ENCODE assay signal across 20 cellular contexts in genomic region chr22:47069270-47069669, GRCh38.
DNase-seq lines count a peak whose midpoint lies in the region; ATAC-seq, FAIRE-seq and TF ChIP-seq lines count a peak whose summit lies in the region.
"Had no signal": no experiment of that assay in that cellular context is flagged by ENCODE, and none has a peak within 500 bp of the region (broad histone marks: within the 10 kb centered on the region; RNA-seq: fewer than 3 reads in every experiment).

No MANE protein-coding gene starts in this region.

- TF ChIP-seq EP300 in H1 (IDR thresholded peaks at IDR 0.05; ENCODE audit: borderline replicate concordance in 1 of 2, low read depth in 2 of 2, low read length in 2 of 2) = no peak

- FAIRE-seq in H1 (lab: Jason Lieb, UNC) = no peak
- FAIRE-seq: A204.1, GM12878 had no signal

- H3K27ac ChIP-seq in H1 (ENCODE audit: low read depth, low read length) (no peak overlapping the region), endodermal cell (ENCODE audit: low read depth, low read length) (no peak overlapping the region), neuronal stem cell (replicated peaks; ENCODE audit: low read length) (no peak overlapping the region)

- H3K36me3 Mint-ChIP-seq in endodermal cell (ENCODE audit: low read depth) = peaks cover 22% of the 10 kb centered on the region
- peaks cover 46 to 53% of the 10 kb centered on the region in 2 donors for H3K36me3 Mint-ChIP-seq in stimulated activated naive B cell treated with anti-CD40 and anti-IgM and Interleukin-4, amounts not matched to agents 10 μg/mL and 1 μg/mL and 100 μg/mL, for 72 hours

- TF ChIP-seq CTCF in H1 (IDR thresholded peaks at IDR 0.05; ENCODE audit: control extremely low read depth in 1 of 3, insufficient read depth in 1 of 3, low read depth in 1 of 3, low read length in 3 of 3) (no peak), endodermal cell (conservative IDR thresholded peaks at IDR 0.05) (no peak)

- peaks cover 3% of the 10 kb centered on the region for H3K9me3 Mint-ChIP-seq in endodermal cell
- no peaks in the 10 kb centered on the region for H3K9me3 Mint-ChIP-seq in stimulated activated naive B cell treated with anti-CD40 and anti-IgM and Interleukin-4, amounts not matched to agents 10 μg/mL and 1 μg/mL and 100 μg/mL, for 72 hours

- no peak overlapping the region for H3K4me3 ChIP-seq in H1 (ENCODE audit: extremely low read depth in 1 of 4, insufficient read depth in 2 of 4, low read depth in 3 of 4, low read length in 4 of 4)
- no peak overlapping the region for H3K4me3 ChIP-seq in endodermal cell (ENCODE audit: low read length)
- no peak overlapping the region for H3K4me3 ChIP-seq in neuronal stem cell (ENCODE audit: low read length in 2 of 2)
- H3K4me3 ChIP-seq: GM12878, HAP-1 had no signal

- H3K4ac ChIP-seq in H1 (replicated peaks; ENCODE audit: insufficient read length, low read depth, low read length) = no peak overlapping the region
- no peak overlapping the region for H3K4ac ChIP-seq in neuronal stem cell (ENCODE audit: low read length)

- ATAC-seq in stimulated activated naive B cell treated with anti-CD40 and anti-IgM and Interleukin-4, amounts not matched to agents 10 μg/mL and 1 μg/mL and 100 μg/mL, for 72 hours (replicated peaks) = no peak
- no peak for ATAC-seq in HG02870 (IDR thresholded peaks at IDR 0.05; ENCODE audit: unreplicated experiment)
- ATAC-seq: GM12878 had no signal

- no peak overlapping the region for H3K23ac ChIP-seq in H1 (ENCODE audit: insufficient read length)
- H3K23ac ChIP-seq in neuronal stem cell (ENCODE audit: low read depth, low read length, poor library complexity) = no peak overlapping the region

- H2BK20ac ChIP-seq in H1 (ENCODE audit: low read length) = no peak overlapping the region

- H2BK15ac ChIP-seq in H1 (ENCODE audit: low read length) (peak overlapping the region; percentile 61; the same call in 1 of the 2 replicates), neuronal stem cell (ENCODE audit: low read length) (no peak overlapping the region)

- H3K4me3 Mint-ChIP-seq in endodermal cell = no peak overlapping the region
- H3K4me3 Mint-ChIP-seq in stimulated activated naive B cell treated with anti-CD40 and anti-IgM and Interleukin-4, amounts not matched to agents 10 μg/mL and 1 μg/mL and 100 μg/mL, for 72 hours = peak overlapping the region in 1 of 2 donors; percentile 16
- H3K4me3 Mint-ChIP-seq: CD4-positive, CD25-positive, alpha-beta regulatory T cell had no signal

- H2BK5ac ChIP-seq in H1 (ENCODE audit: low read depth, low read length) (no peak overlapping the region), neuronal stem cell (ENCODE audit: low read length) (no peak overlapping the region)

- no peaks in the 10 kb centered on the region for H3K4me1 Mint-ChIP-seq in endodermal cell
- H3K4me1 Mint-ChIP-seq in stimulated activated naive B cell treated with anti-CD40 and anti-IgM and Interleukin-4, amounts not matched to agents 10 μg/mL and 1 μg/mL and 100 μg/mL, for 72 hours = peaks cover 18 to 28% of the 10 kb centered on the region in 2 donors

- no peaks in the 10 kb centered on the region for H3K27me3 ChIP-seq in H1 (replicated peaks in 1 of 4; ENCODE audit: control insufficient read depth in 3 of 4, extremely low read depth in 1 of 4, insufficient read depth in 3 of 4, low read length in 3 of 4)
- H3K27me3 ChIP-seq in endodermal cell (ENCODE audit: control insufficient read depth, insufficient read depth, low read length, poor library complexity, severe bottlenecking) = no peaks in the 10 kb centered on the region
- no peaks in the 10 kb centered on the region for H3K27me3 ChIP-seq in neuronal stem cell (ENCODE audit: control insufficient read depth in 3 of 3, insufficient read depth in 3 of 3, low read depth in 1 of 3, low read length in 3 of 3)
- H3K27me3 ChIP-seq: BE2C had no signal

- DNase-seq in H1 (ENCODE audit: low read depth in 1 of 2, low spot score in 2 of 2) = no peak
- peak; percentile 14 for DNase-seq in endodermal cell
- DNase-seq in neuronal stem cell (ENCODE audit: low spot score) = no peak
- DNase-seq in stimulated activated naive B cell treated with anti-CD40 and anti-IgM and Interleukin-4, amounts not matched to agents 10 μg/mL and 1 μg/mL and 100 μg/mL, for 72 hours = no peak
- DNase-seq in NCI-H226 = no peak
- DNase-seq in stimulated activated CD8-positive, alpha-beta memory T cell treated with anti-CD3 and anti-CD28 coated beads, Interleukin-4, amount 100 ng/mL, for 48 hours = no peak
- DNase-seq: ACHN; BE2C; C1 segment of cervical spinal cord; CD4-positive, CD25-positive, alpha-beta regulatory T cell; CD8-positive, alpha-beta memory T cell; COR-L47; DMS 273 treated with DMSO at 0.1 percent for 48 hours; DMS53; DND-41; EL had no signal

- H2AK5ac ChIP-seq in H1 (ENCODE audit: low read depth, low read length) = peak overlapping the region; percentile 9; the same call in 1 of the 2 replicates
- H2AK5ac ChIP-seq in neuronal stem cell (ENCODE audit: low read depth, low read length) = no peak overlapping the region

- H3K18ac ChIP-seq in H1 (ENCODE audit: extremely low read depth, low read length) (no peak overlapping the region), neuronal stem cell (ENCODE audit: low read length) (peak overlapping the region; percentile 91)

- CTCF ChIA-PET in H1 (lab: Charles Lee; ENCODE audit: partially characterized antibody) = no interaction called here

- no peak overlapping the region for H3K56ac ChIP-seq in H1 (replicated peaks; ENCODE audit: insufficient read length, low read depth, low read length)

- H3K4me1 ChIP-seq in H1 (replicated peaks in 1 of 4; ENCODE audit: control insufficient read depth in 3 of 4, insufficient read depth in 4 of 4, low read length in 3 of 4) (no peaks in the 10 kb centered on the region; a peak in 1 of 7 replicates), endodermal cell (ENCODE audit: control insufficient read depth, insufficient read depth, low read length) (no peaks in the 10 kb centered on the region), neuronal stem cell (ENCODE audit: control insufficient read depth in 2 of 2, insufficient read depth in 1 of 2, low read depth in 1 of 2, low read length in 2 of 2) (peaks cover 2 to 12% of the 10 kb centered on the region in 2 donors)
- H3K4me1 ChIP-seq: BE2C had no signal

- no peak overlapping the region for H3K27ac Mint-ChIP-seq in endodermal cell
- peak overlapping the region; percentile 48 for H3K27ac Mint-ChIP-seq in stimulated activated naive B cell treated with anti-CD40 and anti-IgM and Interleukin-4, amounts not matched to agents 10 μg/mL and 1 μg/mL and 100 μg/mL, for 72 hours
- H3K27ac Mint-ChIP-seq: CD4-positive, CD25-positive, alpha-beta regulatory T cell had no signal

- H3K23me2 ChIP-seq in H1 (ENCODE audit: low read depth, low read length) = no peaks in the 10 kb centered on the region

- H3K27me3 Mint-ChIP-seq in endodermal cell (ENCODE audit: insufficient read depth) = no peaks in the 10 kb centered on the region
- H3K27me3 Mint-ChIP-seq in stimulated activated naive B cell treated with anti-CD40 and anti-IgM and Interleukin-4, amounts not matched to agents 10 μg/mL and 1 μg/mL and 100 μg/mL, for 72 hours = no peaks in the 10 kb centered on the region
- H3K27me3 Mint-ChIP-seq: CD4-positive, CD25-positive, alpha-beta regulatory T cell; CD8-positive, alpha-beta memory T cell had no signal

- H4K8ac ChIP-seq in H1 (ENCODE audit: extremely low read depth, insufficient read depth, low read length) (no peak overlapping the region; the same call in 1 of the 2 replicates), neuronal stem cell (ENCODE audit: low read depth, low read length) (no peak overlapping the region)

- WGBS in H1 (ENCODE audit: extremely low coverage in 1 of 2, insufficient coverage in 1 of 2, insufficient read length in 1 of 2, insufficient replicate concordance in 2 of 2, low coverage in 1 of 2, low lambda C conversion rate in 2 of 2, missing lambda C conversion rate in 1 of 2), 2 experiments = 86% methylated on average over 13 of the region's 14 CpGs; no CpG with 5 or more reads in 1 of the 2 experiments
- 95 to 99% methylated on average over 14 of the region's 14 CpGs for WGBS in endodermal cell (ENCODE audit: insufficient coverage in 1 of 2, insufficient read length in 1 of 2), 2 experiments
- no CpG with 5 or more reads among the region's 14 CpGs for WGBS in neuronal stem cell (ENCODE audit: extremely low coverage in 2 of 2, insufficient read length in 2 of 2, insufficient replicate concordance in 1 of 2), 2 donors

- peaks cover 0 to 3% of the 10 kb centered on the region in 2 experiments; a peak in 1 of 4 replicates for H3K79me2 ChIP-seq in H1 (ENCODE audit: control insufficient read depth in 1 of 2, insufficient read depth in 2 of 2, low read length in 2 of 2)

- H4K5ac ChIP-seq in H1 (ENCODE audit: insufficient read length, low read depth, low read length) = no peak overlapping the region

- H2AFZ ChIP-seq in H1 (ENCODE audit: low read length) (no peak overlapping the region), neuronal stem cell (ENCODE audit: low read length) (no peak overlapping the region)

- H4K20me1 ChIP-seq in H1 (replicated peaks in 1 of 2; ENCODE audit: control insufficient read depth in 1 of 2, insufficient read depth in 2 of 2, low read length in 2 of 2) = peaks cover 0 to 5% of the 10 kb centered on the region in 2 experiments

- H2BK120ac ChIP-seq in H1 (replicated peaks; ENCODE audit: low read depth, low read length) (no peak overlapping the region), neuronal stem cell (ENCODE audit: low read depth, low read length) (no peak overlapping the region)

- no peak for TF ChIP-seq POLR2A in H1 (IDR thresholded peaks at IDR 0.05; ENCODE audit: control extremely low read depth in 1 of 2, low read depth in 2 of 2, low read length in 2 of 2)

- no peaks in the 10 kb centered on the region for H3K9me3 ChIP-seq in H1 (ENCODE audit: insufficient read depth in 2 of 2, low read depth in 1 of 2, low read length in 1 of 2)
- H3K9me3 ChIP-seq in endodermal cell (ENCODE audit: control insufficient read depth, low read length) = peaks cover 5% of the 10 kb centered on the region
- H3K9me3 ChIP-seq in neuronal stem cell (replicated peaks in 1 of 2; ENCODE audit: control insufficient read depth in 2 of 2, insufficient read depth in 1 of 2, low read depth in 1 of 2, low read length in 2 of 2) = no peaks in the 10 kb centered on the region
- H3K9me3 ChIP-seq: BE2C, HAP-1 had no signal

- H3K9ac ChIP-seq in H1 (replicated peaks in 1 of 4; ENCODE audit: extremely low read depth in 1 of 4, low read depth in 3 of 4, low read length in 3 of 4) = no peak overlapping the region
- no peak overlapping the region for H3K9ac ChIP-seq in endodermal cell (ENCODE audit: extremely low read depth, low read length, poor library complexity, severe bottlenecking)
- no peak overlapping the region for H3K9ac ChIP-seq in neuronal stem cell (ENCODE audit: low read depth, low read length, poor library complexity)

- H3K79me1 ChIP-seq in H1 (ENCODE audit: low read depth, low read length) (peaks cover 4% of the 10 kb centered on the region; the same call in 1 of the 2 replicates), neuronal stem cell (ENCODE audit: low read depth, low read length) (no peaks in the 10 kb centered on the region)

- H4K91ac ChIP-seq in H1 (replicated peaks; ENCODE audit: insufficient read length, low read length) (no peak overlapping the region), neuronal stem cell (ENCODE audit: low read depth, low read length, poor library complexity) (no peak overlapping the region)

- TF ChIP-seq RAD21 in H1 (IDR thresholded peaks at IDR 0.05 in 1 of 2, conservative IDR thresholded peaks at IDR 0.05 in 1 of 2; ENCODE audit: low read depth in 2 of 2, low read length in 2 of 2) = no peak

- H2BK12ac ChIP-seq in H1 (ENCODE audit: low read depth, low read length) (no peak overlapping the region), neuronal stem cell (ENCODE audit: low read length) (no peak overlapping the region)

- H3K4me2 ChIP-seq in H1 (ENCODE audit: insufficient read depth in 1 of 2, low read depth in 2 of 2, low read length in 2 of 2) (no peak overlapping the region), neuronal stem cell (ENCODE audit: insufficient read depth, low read length, poor library complexity, severe bottlenecking) (no peak overlapping the region)

- POLR2A ChIA-PET in H1 (lab: Charles Lee; ENCODE audit: partially characterized antibody) = no interaction called here

- H3K36me3 ChIP-seq in H1 (ENCODE audit: control insufficient read depth in 2 of 4, insufficient read depth in 4 of 4, low read length in 3 of 4) (no peaks in the 10 kb centered on the region), endodermal cell (ENCODE audit: control insufficient read depth, insufficient read depth, low read length) (peaks cover 3% of the 10 kb centered on the region), neuronal stem cell (replicated peaks in 1 of 2; ENCODE audit: control insufficient read depth in 2 of 2, insufficient read depth in 2 of 2, low read length in 2 of 2) (no peaks in the 10 kb centered on the region)
- H3K36me3 ChIP-seq: BE2C, HAP-1 had no signal

- H3K14ac ChIP-seq in H1 (ENCODE audit: insufficient read length) (no peak overlapping the region), neuronal stem cell (ENCODE audit: low read length) (peak overlapping the region; percentile 89)
